ENCODE assay signal across 14 cellular contexts in genomic region chr2:100791936-100792308, GRCh38. TPM values are rescaled to one million over a fixed set of nuclear protein-coding genes. Genes with fewer than 3 reads are reported as not detected.
A peak's percentile ranks its signal among the peaks of the same experiment; 100 is the strongest.
DNase-seq lines count a peak whose midpoint lies in the region; ATAC-seq and FAIRE-seq lines count a peak whose summit lies in the region.
"Had no signal": no experiment of that assay in that cellular context is flagged by ENCODE, and none has a peak within 500 bp of the region (broad histone marks: within the 10 kb centered on the region; RNA-seq: fewer than 3 reads in every experiment).

No MANE protein-coding gene starts in this region.

- peak; percentile 36 for DNase-seq in NCI-H345 treated with DMSO at 0.1 percent for 48 hours (lab: John Stamatoyannopoulos, UW; ENCODE audit: unreplicated experiment)
- no peak for DNase-seq in NCI-H345 (lab: John Stamatoyannopoulos, UW)
- DNase-seq in left lobe of liver (ENCODE audit: low spot score) = no peak
- peak; percentile 16 for DNase-seq in mesendoderm
- no peak for DNase-seq in NCI-H1417 treated with DMSO at 0.1 percent for 48 hours (lab: John Stamatoyannopoulos, UW)
- DNase-seq in frontal cortex (ENCODE audit: low spot score in 2 of 2) = no peak
- DNase-seq: 8988T; ACHN; CD4-positive, CD25-positive, alpha-beta regulatory T cell; DMS 273 treated with DMSO at 0.1 percent for 48 hours; GM23248; H7 had no signal

- H3K4me3 ChIP-seq in mesendoderm (ENCODE audit: low read length) = no peak overlapping the region
- H3K4me3 ChIP-seq: BLaER1 treated with 17β-estradiol and CSF1 and Interleukin-3, amounts not matched to agents 10 nM and 100 nM; GM23248 had no signal

- no peak overlapping the region for H3K27ac ChIP-seq in mesendoderm (ENCODE audit: low read depth, low read length)
- H3K27ac ChIP-seq: BLaER1 treated with 17β-estradiol and CSF1 and Interleukin-3, amounts not matched to agents 10 nM and 100 nM; GM23248 had no signal

- no peak overlapping the region for H3K9ac ChIP-seq in mesendoderm (ENCODE audit: low read length)
- H3K9ac ChIP-seq: BLaER1 treated with 17β-estradiol and CSF1 and Interleukin-3, amounts not matched to agents 10 nM and 100 nM; GM23248 had no signal

- H3K4me2 ChIP-seq in mesendoderm (ENCODE audit: low read length) = no peak overlapping the region
- H3K4me2 ChIP-seq: BLaER1 treated with 17β-estradiol and CSF1 and Interleukin-3, amounts not matched to agents 10 nM and 100 nM had no signal

- no peak overlapping the region for H4K8ac ChIP-seq in mesendoderm (ENCODE audit: low read depth, low read length)

- no peaks in the 10 kb centered on the region for H3K36me3 ChIP-seq in mesendoderm (ENCODE audit: control insufficient read depth, insufficient read depth, low read length)
- H3K36me3 ChIP-seq: BLaER1 treated with 17β-estradiol and CSF1 and Interleukin-3, amounts not matched to agents 10 nM and 100 nM had no signal

- H4K5ac ChIP-seq in mesendoderm (ENCODE audit: low read length) = no peak overlapping the region

- H3K27me3 ChIP-seq in mesendoderm (ENCODE audit: insufficient read depth, low read length, poor library complexity) = no peaks in the 10 kb centered on the region
- H3K27me3 ChIP-seq: BLaER1 treated with 17β-estradiol and CSF1 and Interleukin-3, amounts not matched to agents 10 nM and 100 nM had no signal

- no peaks in the 10 kb centered on the region for H3K4me1 ChIP-seq in mesendoderm (ENCODE audit: control insufficient read depth, low read depth, low read length)
- H3K4me1 ChIP-seq: BLaER1 treated with 17β-estradiol and CSF1 and Interleukin-3, amounts not matched to agents 10 nM and 100 nM had no signal

- no peak overlapping the region for H3K56ac ChIP-seq in mesendoderm (ENCODE audit: low read length)

- no peaks in the 10 kb centered on the region for H3K79me2 ChIP-seq in mesendoderm (ENCODE audit: control insufficient read depth, insufficient read depth, low read length)

- no CpG with 5 or more reads among the region's 7 CpGs for WGBS in mesendoderm (ENCODE audit: extremely low coverage, insufficient coverage, low lambda C conversion rate)

- no peak overlapping the region for H3K4ac ChIP-seq in mesendoderm (ENCODE audit: low read depth, low read length)

- ATAC-seq in left lobe of liver (peak; percentile 22), HG02884 (IDR thresholded peaks at IDR 0.05; ENCODE audit: unreplicated experiment) (no peak)

- no peak overlapping the region for H2BK120ac ChIP-seq in mesendoderm (ENCODE audit: low read depth, low read length)

- no peak overlapping the region for H3K23ac ChIP-seq in mesendoderm (ENCODE audit: low read length)

- no peak overlapping the region for H2AK5ac ChIP-seq in mesendoderm (ENCODE audit: low read length)

- no peaks in the 10 kb centered on the region for H3K79me1 ChIP-seq in mesendoderm (ENCODE audit: low read length)

- no peak overlapping the region for H3K18ac ChIP-seq in mesendoderm (ENCODE audit: low read length)

- FAIRE-seq in frontal cortex (lab: Jason Lieb, UNC) = no peak

- H2BK5ac ChIP-seq in mesendoderm (ENCODE audit: low read length) = no peak overlapping the region

- H2BK15ac ChIP-seq in mesendoderm (replicated peaks; ENCODE audit: low read depth) = no peak overlapping the region

RNA-seq across cellular contexts. Expression of gene NPAS2, which starts 28.0 kb away (rescaled TPM):
- total RNA-seq in left lobe of liver = 23.9 TPM
- polyA plus RNA-seq in mesendoderm (2013, experiment 1 of 2) = 0.34 TPM
- 0.41 TPM for polyA plus RNA-seq in mesendoderm (2013, experiment 2 of 2)
- total RNA-seq in frontal cortex = 6.5 TPM

Comparison
In these comparisons a context has a peak if more than half of its experiments do, and no peak if none do; other contexts are left out.
1. DNase-seq: peak in NCI-H345 treated with DMSO at 0.1 percent for 48 hours (single experiment) and mesendoderm (single experiment); none in NCI-H345 (single experiment), left lobe of liver (single experiment), NCI-H1417 treated with DMSO at 0.1 percent for 48 hours (single experiment) and frontal cortex (0 of 2).